In genomic region chr16:47096297-47096696, GRCh38 we compare ENCODE assay signal across 31 cellular contexts.
"Had no signal": no experiment of that assay in that cellular context is flagged by ENCODE, and none has a peak within 500 bp of the region (broad histone marks: within the 10 kb centered on the region; RNA-seq: fewer than 3 reads in every experiment).

No MANE protein-coding gene starts in this region.

- H3K4me3 Mint-ChIP-seq: activated CD4-positive, alpha-beta T cell treated with anti-CD3 and anti-CD28 coated beads, Interleukin-2, amount 10 ng/mL, durations not matched to agents 24 days and 14 days; activated naive CD8-positive, alpha-beta T cell; activated naive CD8-positive, alpha-beta T cell treated with anti-CD3 and anti-CD28 coated beads, Interleukin-2, amount 50 U/mL, for 24 hours; brain; T-helper 1 cell treated with Interleukin-12 subunit alpha and Interleukin-12 subunit beta and Interleukin-4 antibody, amounts not matched to agents 30 μg/mL and 1 μg/mL, for 36 hours; T-helper 2 cell treated with Interferon-gamma antibody and Interleukin-4, amounts not matched to agents 5 μg/mL and 100 μg/mL, for 36 hours; WTC11 had no signal

- H3K27ac Mint-ChIP-seq: activated CD4-positive, alpha-beta T cell treated with anti-CD3 and anti-CD28 coated beads, Interleukin-2, amount 10 ng/mL, durations not matched to agents 24 days and 14 days; activated naive CD8-positive, alpha-beta T cell; activated naive CD8-positive, alpha-beta T cell treated with anti-CD3 and anti-CD28 coated beads, Interleukin-2, amount 50 U/mL, for 24 hours; T-helper 1 cell treated with Interleukin-12 subunit alpha and Interleukin-12 subunit beta and Interleukin-4 antibody, amounts not matched to agents 30 μg/mL and 1 μg/mL, for 36 hours; T-helper 2 cell treated with Interferon-gamma antibody and Interleukin-4, amounts not matched to agents 5 μg/mL and 100 μg/mL, for 36 hours; WTC11 had no signal

- H3K9me3 Mint-ChIP-seq: activated naive CD8-positive, alpha-beta T cell treated with anti-CD3 and anti-CD28 coated beads, Interleukin-2, amount 50 U/mL, for 24 hours; T-helper 1 cell treated with Interleukin-12 subunit alpha and Interleukin-12 subunit beta and Interleukin-4 antibody, amounts not matched to agents 30 μg/mL and 1 μg/mL, for 36 hours; T-helper 2 cell treated with Interferon-gamma antibody and Interleukin-4, amounts not matched to agents 5 μg/mL and 100 μg/mL, for 36 hours; WTC11 had no signal

- H3K27me3 Mint-ChIP-seq: activated CD4-positive, alpha-beta T cell treated with anti-CD3 and anti-CD28 coated beads, Interleukin-2, amount 10 ng/mL, durations not matched to agents 24 days and 14 days had no signal

- ATAC-seq: activated naive CD8-positive, alpha-beta T cell treated with anti-CD3 and anti-CD28 coated beads, Interleukin-2, amount 50 U/mL, for 24 hours; PC-3; WTC11 had no signal

- H3K4me3 ChIP-seq: Peyer's patch, SJSA1 had no signal

- H3K4me1 Mint-ChIP-seq: activated naive CD8-positive, alpha-beta T cell treated with anti-CD3 and anti-CD28 coated beads, Interleukin-2, amount 50 U/mL, for 24 hours; brain had no signal

- DNase-seq: activated CD4-positive, alpha-beta T cell treated with anti-CD3 and anti-CD28 coated beads for 1 hour; activated CD4-positive, alpha-beta T cell treated with anti-CD3 and anti-CD28 coated beads, Interleukin-2, amount 10 ng/mL, durations not matched to agents 24 days and 14 days; activated CD4-positive, alpha-beta T cell treated with anti-CD3 and anti-CD28 coated beads, Interleukin-2, amount 50 U/mL, for 48 hours; activated effector memory CD4-positive, alpha-beta T cell treated with anti-CD3 and anti-CD28 coated beads, Interleukin-2, amount 50 U/mL, for 16 hours; activated naive CD4-positive, alpha-beta T cell treated with Interleukin-2 at 50 U/mL for 16 hours; activated naive CD8-positive, alpha-beta T cell treated with anti-CD3 and anti-CD28 coated beads, Interleukin-2, amount 50 U/mL, for 24 hours; activated T-cell treated with anti-CD3 and anti-CD28 coated beads, Interleukin-2, amount 50 U/mL, for 48 hours; anterior cingulate cortex; caudate nucleus; cerebellar nuclear complex; Kasumi-1; KG1; MM.1S; MV-4-11; NCI-H1092; NCI-H1436 treated with DMSO at 0.1 percent for 48 hours; NCI-H1694 treated with DMSO at 0.1 percent for 48 hours; NCI-H2029; NCI-H345; NCI-H524 treated with DMSO at 0.1 percent for 48 hours; PC-3; Peyer's patch; RPMI8226; SHP77 treated with DMSO at 0.1 percent for 48 hours; SK-N-SH had no signal
